ENCODE assay signal across 1 cellular context in genomic region chr20:63968928-63969760, GRCh38.
TF ChIP-seq lines count a peak whose summit lies in the region.

No MANE protein-coding gene starts in this region.

TF ChIP-seq in HepG2, 621 proteins besides CTCF, POLR2A, EP300 and RAD21 (continued from another document and continues in another):
- TF ChIP-seq ZNF329 (CRISPR knock-in tag; IDR thresholded peaks at IDR 0.05; ENCODE audit: low read depth), result 0 out of 2 replicates have a peak, but pooled peaks have one; percentile 47
- TF ChIP-seq DNMT3B (CRISPR knock-in tag; conservative IDR thresholded peaks at IDR 0.05), result peak; percentile 69; the same call in 1 of the 2 replicates
- TF ChIP-seq PBX2 (CRISPR knock-in tag; IDR thresholded peaks at IDR 0.05), result no peak
- TF ChIP-seq SOX13 (IDR thresholded peaks at IDR 0.05), result 0 out of 2 replicates have a peak, but pooled peaks have one; percentile 33
- peak in 1 of 2 experiments; percentile 47; a peak in 1 of 4 replicates for TF ChIP-seq SOX13 (CRISPR knock-in tag; conservative IDR thresholded peaks at IDR 0.05 in 1 of 2, IDR thresholded peaks at IDR 0.05 in 1 of 2)
- TF ChIP-seq DMAP1 (CRISPR knock-in tag; IDR thresholded peaks at IDR 0.05), result peak; percentile 78; the same call in 1 of the 2 replicates
- peak; percentile 70 for TF ChIP-seq MEIS2 (CRISPR knock-in tag; IDR thresholded peaks at IDR 0.05)
- no peak for TF ChIP-seq ZNF777 (CRISPR knock-in tag; IDR thresholded peaks at IDR 0.05)
- TF ChIP-seq CCAR2 (optimal IDR thresholded peaks at IDR 0.05; ENCODE audit: low read depth, low read length), result peak; percentile 90
- TF ChIP-seq FOXA1 (IDR thresholded peaks at IDR 0.05), result no peak
- no peak for TF ChIP-seq FOXA1 (CRISPR knock-in tag; IDR thresholded peaks at IDR 0.05)
- TF ChIP-seq ZNF746 (CRISPR knock-in tag; IDR thresholded peaks at IDR 0.05), result peak; percentile 92
- TF ChIP-seq, protein P1, sequence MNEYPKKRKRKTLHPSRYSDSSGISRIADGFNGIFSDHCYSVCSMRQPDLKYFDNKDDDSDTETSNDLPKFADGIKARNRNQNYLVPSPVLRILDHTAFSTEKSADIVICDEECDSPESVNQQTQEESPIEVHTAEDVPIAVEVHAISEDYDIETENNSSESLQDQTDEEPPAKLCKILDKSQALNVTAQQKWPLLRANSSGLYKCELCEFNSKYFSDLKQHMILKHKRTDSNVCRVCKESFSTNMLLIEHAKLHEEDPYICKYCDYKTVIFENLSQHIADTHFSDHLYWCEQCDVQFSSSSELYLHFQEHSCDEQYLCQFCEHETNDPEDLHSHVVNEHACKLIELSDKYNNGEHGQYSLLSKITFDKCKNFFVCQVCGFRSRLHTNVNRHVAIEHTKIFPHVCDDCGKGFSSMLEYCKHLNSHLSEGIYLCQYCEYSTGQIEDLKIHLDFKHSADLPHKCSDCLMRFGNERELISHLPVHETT (CRISPR knock-in tag; conservative IDR thresholded peaks at IDR 0.05), result no peak; the same call in 1 of the 2 replicates
- TF ChIP-seq SMARCE1 (IDR thresholded peaks at IDR 0.05; ENCODE audit: borderline replicate concordance), result no peak
- TF ChIP-seq PRDM4 (CRISPR knock-in tag; IDR thresholded peaks at IDR 0.05; ENCODE audit: borderline replicate concordance), result no peak
- no peak for TF ChIP-seq MAFF (IDR thresholded peaks at IDR 0.05; ENCODE audit: low read depth, low read length)
- TF ChIP-seq EZH2 (conservative IDR thresholded peaks at IDR 0.05; ENCODE audit: low read depth, low read length), result no peak
- no peak for TF ChIP-seq JARID2 (CRISPR knock-in tag; IDR thresholded peaks at IDR 0.05; ENCODE audit: insufficient replicate concordance)
- TF ChIP-seq MAF1 (CRISPR knock-in tag; IDR thresholded peaks at IDR 0.05; ENCODE audit: borderline replicate concordance), result peak; percentile 82; the same call in 1 of the 2 replicates
- TF ChIP-seq KLF11 (CRISPR knock-in tag; IDR thresholded peaks at IDR 0.05), result no peak
- TF ChIP-seq MXI1 (IDR thresholded peaks at IDR 0.05; ENCODE audit: borderline replicate concordance, low read depth, low read length), result peak; percentile 71; the same call in 1 of the 3 replicates
- TF ChIP-seq PPARG (CRISPR knock-in tag; conservative IDR thresholded peaks at IDR 0.05), result peak; percentile 76
- no peak; the same call in 1 of the 2 replicates for TF ChIP-seq GFI1 (CRISPR knock-in tag; IDR thresholded peaks at IDR 0.05; ENCODE audit: borderline replicate concordance)
- no peak for TF ChIP-seq NONO (IDR thresholded peaks at IDR 0.05)
- TF ChIP-seq NONO (CRISPR knock-in tag; conservative IDR thresholded peaks at IDR 0.05), result no peak
- TF ChIP-seq ZNF772 (CRISPR knock-in tag; IDR thresholded peaks at IDR 0.05), result no peak
- TF ChIP-seq ZNF382 (CRISPR knock-in tag; IDR thresholded peaks at IDR 0.05; ENCODE audit: borderline replicate concordance), result no peak
- no peak for TF ChIP-seq ZNF749 (CRISPR knock-in tag; IDR thresholded peaks at IDR 0.05; ENCODE audit: borderline replicate concordance)
- no peak for TF ChIP-seq ZNF383 (CRISPR knock-in tag; IDR thresholded peaks at IDR 0.05; ENCODE audit: borderline replicate concordance)
- TF ChIP-seq SMAD9 (CRISPR knock-in tag; IDR thresholded peaks at IDR 0.05), result no peak
- TF ChIP-seq KDM3A (CRISPR knock-in tag; IDR thresholded peaks at IDR 0.05; ENCODE audit: low read depth), result peak; percentile 90; the same call in 1 of the 2 replicates
- TF ChIP-seq ZFP90 (CRISPR knock-in tag; IDR thresholded peaks at IDR 0.05; ENCODE audit: borderline replicate concordance), result 0 out of 2 replicates have a peak, but pooled peaks have one; percentile 33
- 0 out of 2 replicates have a peak, but pooled peaks have one; percentile 30 for TF ChIP-seq PLSCR1 (CRISPR knock-in tag; IDR thresholded peaks at IDR 0.05; ENCODE audit: borderline replicate concordance)
- TF ChIP-seq JUN (CRISPR knock-in tag; IDR thresholded peaks at IDR 0.05), result peak; percentile 96
- no peak for TF ChIP-seq SP140L (CRISPR knock-in tag; IDR thresholded peaks at IDR 0.05; ENCODE audit: borderline replicate concordance)
- peak; percentile 81; the same call in 1 of the 2 replicates for TF ChIP-seq MEF2D (CRISPR knock-in tag; IDR thresholded peaks at IDR 0.05)
- no peak for TF ChIP-seq JDP2 (CRISPR knock-in tag; IDR thresholded peaks at IDR 0.05; ENCODE audit: borderline replicate concordance)
- no peak for TF ChIP-seq ZNF720 (CRISPR knock-in tag; IDR thresholded peaks at IDR 0.05)
- peak; percentile 68; the same call in 1 of the 2 replicates for TF ChIP-seq KDM4B (CRISPR knock-in tag; IDR thresholded peaks at IDR 0.05)
- no peak; the same call in 1 of the 2 replicates for TF ChIP-seq ZNF546 (CRISPR knock-in tag; conservative IDR thresholded peaks at IDR 0.05)
- TF ChIP-seq NFRKB (IDR thresholded peaks at IDR 0.05), result no peak
- TF ChIP-seq ZNF687 (CRISPR knock-in tag; IDR thresholded peaks at IDR 0.05), result peak; percentile 93
- peak; percentile 100 for TF ChIP-seq NR2F6 (IDR thresholded peaks at IDR 0.05)
- TF ChIP-seq NR2F6 (CRISPR knock-in tag; IDR thresholded peaks at IDR 0.05), result peak; percentile 100
- TF ChIP-seq, protein P2, sequence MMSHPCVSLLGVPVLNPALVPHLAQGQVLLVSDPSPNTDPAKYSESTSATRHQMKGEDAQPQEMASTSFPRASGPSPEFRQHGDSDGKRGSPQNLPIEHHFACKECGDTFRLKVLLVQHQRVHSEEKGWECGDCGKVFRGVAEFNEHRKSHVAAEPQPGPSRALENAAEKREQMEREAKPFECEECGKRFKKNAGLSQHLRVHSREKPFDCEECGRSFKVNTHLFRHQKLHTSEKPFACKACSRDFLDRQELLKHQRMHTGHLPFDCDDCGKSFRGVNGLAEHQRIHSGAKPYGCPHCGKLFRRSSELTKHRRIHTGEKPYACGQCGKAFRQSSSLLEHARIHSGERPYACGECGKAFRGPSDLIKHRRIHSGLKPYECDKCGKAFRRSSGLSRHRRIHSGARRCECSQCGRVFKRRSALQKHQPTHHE (CRISPR knock-in tag; IDR thresholded peaks at IDR 0.05; ENCODE audit: borderline replicate concordance), result 0 out of 2 replicates have a peak, but pooled peaks have one; percentile 37
- TF ChIP-seq KDM1A (CRISPR knock-in tag; IDR thresholded peaks at IDR 0.05), result no peak
- TF ChIP-seq ZBTB4 (CRISPR knock-in tag; IDR thresholded peaks at IDR 0.05; ENCODE audit: borderline replicate concordance), result peak; percentile 96
- TF ChIP-seq, protein P3, sequence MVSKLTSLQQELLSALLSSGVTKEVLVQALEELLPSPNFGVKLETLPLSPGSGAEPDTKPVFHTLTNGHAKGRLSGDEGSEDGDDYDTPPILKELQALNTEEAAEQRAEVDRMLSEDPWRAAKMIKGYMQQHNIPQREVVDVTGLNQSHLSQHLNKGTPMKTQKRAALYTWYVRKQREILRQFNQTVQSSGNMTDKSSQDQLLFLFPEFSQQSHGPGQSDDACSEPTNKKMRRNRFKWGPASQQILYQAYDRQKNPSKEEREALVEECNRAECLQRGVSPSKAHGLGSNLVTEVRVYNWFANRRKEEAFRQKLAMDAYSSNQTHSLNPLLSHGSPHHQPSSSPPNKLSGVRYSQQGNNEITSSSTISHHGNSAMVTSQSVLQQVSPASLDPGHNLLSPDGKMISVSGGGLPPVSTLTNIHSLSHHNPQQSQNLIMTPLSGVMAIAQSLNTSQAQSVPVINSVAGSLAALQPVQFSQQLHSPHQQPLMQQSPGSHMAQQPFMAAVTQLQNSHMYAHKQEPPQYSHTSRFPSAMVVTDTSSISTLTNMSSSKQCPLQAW (CRISPR knock-in tag; IDR thresholded peaks at IDR 0.05), result peak; percentile 79
- peak; percentile 45 for TF ChIP-seq POLR2AphosphoS5 (IDR thresholded peaks at IDR 0.05; ENCODE audit: low read depth, low read length)
- peak; percentile 95 for TF ChIP-seq ZNF543 (CRISPR knock-in tag; IDR thresholded peaks at IDR 0.05)
- TF ChIP-seq ZNF335 (CRISPR knock-in tag; IDR thresholded peaks at IDR 0.05), result no peak; the same call in 1 of the 2 replicates
- TF ChIP-seq KDM5B (CRISPR knock-in tag; IDR thresholded peaks at IDR 0.05; ENCODE audit: borderline replicate concordance), result peak; percentile 91; the same call in 1 of the 2 replicates
- no peak for TF ChIP-seq MED13 (CRISPR knock-in tag; IDR thresholded peaks at IDR 0.05)
- TF ChIP-seq, protein P4, sequence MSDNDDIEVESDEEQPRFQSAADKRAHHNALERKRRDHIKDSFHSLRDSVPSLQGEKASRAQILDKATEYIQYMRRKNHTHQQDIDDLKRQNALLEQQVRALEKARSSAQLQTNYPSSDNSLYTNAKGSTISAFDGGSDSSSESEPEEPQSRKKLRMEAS (IDR thresholded peaks at IDR 0.05), result peak; percentile 70; the same call in 1 of the 2 replicates
- 0 out of 2 replicates have a peak, but pooled peaks have one; percentile 45 for TF ChIP-seq ZNF232 (CRISPR knock-in tag; IDR thresholded peaks at IDR 0.05; ENCODE audit: borderline replicate concordance)
- TF ChIP-seq MBD4 (IDR thresholded peaks at IDR 0.05; ENCODE audit: borderline replicate concordance, low read length), result no peak
